In genomic region chr5:96752341-96753016, GRCh38 we compare ENCODE assay signal across 8 cellular contexts. TPM values are rescaled to one million over a fixed set of nuclear protein-coding genes. Genes with fewer than 3 reads are reported as not detected.
A peak's percentile ranks its signal among the peaks of the same experiment; 100 is the strongest.
DNase-seq lines count a peak whose midpoint lies in the region; ATAC-seq and TF ChIP-seq lines count a peak whose summit lies in the region.

No MANE protein-coding gene starts in this region.

- H3K27ac Mint-ChIP-seq in neural progenitor cell, result peak overlapping the region; percentile 89

- H3K4me2 ChIP-seq in neural progenitor cell, result no peak overlapping the region

- no peak overlapping the region for H3K4me3 ChIP-seq in neural progenitor cell

- ATAC-seq in HG03139 (IDR thresholded peaks at IDR 0.05; ENCODE audit: unreplicated experiment), result no peak
- no peak for ATAC-seq in GM21528 (IDR thresholded peaks at IDR 0.05; ENCODE audit: low FRiP score, unreplicated experiment)

- no peak overlapping the region for H2AFZ ChIP-seq in neural progenitor cell (replicated peaks)

- H3K79me2 ChIP-seq in neural progenitor cell (ENCODE audit: low read depth), result no peaks in the 10 kb centered on the region

- no peak overlapping the region for H3K9ac ChIP-seq in neural progenitor cell

- no peaks in the 10 kb centered on the region for H3K27me3 ChIP-seq in neural progenitor cell

- peaks cover 43% of the 10 kb centered on the region for H3K4me1 Mint-ChIP-seq in neural progenitor cell

- H3F3A ChIP-seq in neural progenitor cell (ENCODE audit: low read depth), result peaks cover 6% of the 10 kb centered on the region

- H4K20me1 ChIP-seq in neural progenitor cell (ENCODE audit: low read depth), result no peaks in the 10 kb centered on the region

- no peaks in the 10 kb centered on the region for H3K27me3 Mint-ChIP-seq in neural progenitor cell (ENCODE audit: insufficient read depth, low read depth)

- H3K36me3 Mint-ChIP-seq in neural progenitor cell, result peaks cover 19% of the 10 kb centered on the region

- peak; percentile 72 for TF ChIP-seq CTCF in neural progenitor cell (IDR thresholded peaks at IDR 0.05)

- H3K4me1 ChIP-seq in neural progenitor cell, result no peaks in the 10 kb centered on the region

- DNase-seq in 8988T, result peak; percentile 14
- peak; percentile 65 for DNase-seq in DMS79 treated with DMSO at 0.1 percent for 48 hours (lab: John Stamatoyannopoulos, UW)
- peak; percentile 0 for DNase-seq in NCI-H1048 (lab: John Stamatoyannopoulos, UW)
- DNase-seq in SW480 (ENCODE audit: low spot score), result peak; percentile 56
- peak; percentile 77 to 89 for DNase-seq in erythroblast (lab: John Stamatoyannopoulos, UW)
- DNase-seq in neural progenitor cell (ENCODE audit: low spot score), result peak; percentile 84

- TF ChIP-seq POLR2A in erythroblast (IDR thresholded peaks at IDR 0.05; ENCODE audit: low read length), result no peak

- no peaks in the 10 kb centered on the region for H3K9me3 Mint-ChIP-seq in neural progenitor cell

- H3K36me3 ChIP-seq in neural progenitor cell, result no peaks in the 10 kb centered on the region

- peak overlapping the region; percentile 3 for H3K27ac ChIP-seq in neural progenitor cell

- H3K9me3 ChIP-seq in neural progenitor cell (ENCODE audit: low read depth), result no peaks in the 10 kb centered on the region

- H3K4me3 Mint-ChIP-seq in neural progenitor cell, result peak overlapping the region; percentile 37

RNA-seq across cellular contexts. Expression of gene ERAP1, which starts 55.3 kb away (rescaled TPM):
- 17.2 and 21.5 TPM in 2 replicates for total RNA-seq in neural progenitor cell (ENCODE audit: low replicate concordance)

Comparison
In these comparisons a context has a peak if more than half of its experiments do, and no peak if none do; other contexts are left out.
1. DNase-seq: peak in every context shown above with its lines; median percentile 84 in neural progenitor cell; 83 in erythroblast; 65 in DMS79 treated with DMSO at 0.1 percent for 48 hours; 56 in SW480; 14 in 8988T; 0 in NCI-H1048.